Comparison of ENCODE assay signal across 19 cellular contexts in the genomic region with DNA sequence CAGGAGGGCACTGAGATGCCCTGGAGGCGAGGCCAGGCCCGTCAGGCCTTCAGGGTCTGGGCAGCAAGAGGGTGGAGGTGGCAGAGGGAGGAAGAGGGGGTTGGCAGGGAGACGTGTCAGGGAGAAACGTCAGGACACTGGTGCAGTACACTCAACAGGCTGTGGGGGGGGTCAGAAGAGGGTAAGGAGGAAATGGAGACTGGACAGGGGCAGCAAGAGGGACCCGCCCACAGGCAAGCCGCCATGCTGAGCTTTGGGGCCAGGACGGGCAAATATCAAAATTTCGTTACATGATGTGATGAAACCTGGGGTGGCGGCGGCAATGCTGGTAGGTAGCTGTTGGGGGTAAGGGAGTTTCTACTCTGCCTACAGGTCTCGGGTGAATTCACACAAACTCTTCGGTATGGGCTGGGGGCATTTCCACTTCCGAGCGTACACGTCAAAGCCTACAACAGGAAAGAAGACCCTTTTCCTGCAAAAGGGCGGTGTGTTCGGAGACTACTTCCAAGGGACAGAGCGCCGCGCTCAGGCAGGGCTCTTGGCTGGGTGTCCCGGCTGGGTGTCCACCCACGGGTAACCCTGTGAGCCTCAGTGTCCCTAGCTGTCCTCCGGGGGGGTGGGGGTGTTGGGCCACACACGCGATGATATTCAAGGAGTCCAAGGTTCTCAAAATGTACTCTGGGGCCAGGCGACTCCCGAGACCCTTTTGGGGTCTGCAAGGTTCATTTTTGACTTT. TPM values are rescaled to one million over a fixed set of nuclear protein-coding genes. Genes with fewer than 3 reads are reported as not detected.
DNase-seq lines count a peak whose midpoint lies in the region; ATAC-seq and TF ChIP-seq lines count a peak whose summit lies in the region.
"Had no signal": no experiment of that assay in that cellular context is flagged by ENCODE, and none has a peak within 500 bp of the region (broad histone marks: within the 10 kb centered on the region; RNA-seq: fewer than 3 reads in every experiment).

No MANE protein-coding gene starts in this region.

- H3K36me3 Mint-ChIP-seq in nephron (ENCODE audit: low read depth) = peaks cover 47% of the 10 kb centered on the region

- no peak for TF ChIP-seq POLR2A in erythroblast (IDR thresholded peaks at IDR 0.05; ENCODE audit: low read length)
- no peak for TF ChIP-seq POLR2A in transverse colon (IDR thresholded peaks at IDR 0.05)
- TF ChIP-seq POLR2A in tibial nerve (IDR thresholded peaks at IDR 0.05) = no peak

- peak overlapping the region in 8 of 11 experiments; percentile 18 to 54 (median 38); a peak in 11 of 22 replicates for H3K9ac ChIP-seq in BLaER1 treated with 17β-estradiol and CSF1 and Interleukin-3, amounts not matched to agents 10 nM and 100 nM

- POLR2A ChIA-PET in HEK293 (lab: Yijun Ruan, JAX) = no interaction called here

- CTCF ChIA-PET in HEK293 (lab: Yijun Ruan, JAX) = interaction anchor here (0.7 to 14.1 kb wide), 10 partner anchors 8 to 184 kb away, joined by 3 to 124 read pairs (median 5); partner anchors contain the start of gene P2RX1

- WGBS in transverse colon (ENCODE audit: low coverage in 1 of 2), 2 donors = 83 to 91% methylated on average over 19 to 27 of the region's 27 CpGs
- WGBS in tibial nerve, 2 donors = 86 to 88% methylated on average over 27 of the region's 27 CpGs

- TF ChIP-seq EP300 in transverse colon (IDR thresholded peaks at IDR 0.05; ENCODE audit: low read depth) (no peak), tibial nerve (IDR thresholded peaks at IDR 0.05) (no peak)

- H3K4me2 ChIP-seq in BLaER1 treated with 17β-estradiol and CSF1 and Interleukin-3, amounts not matched to agents 10 nM and 100 nM = peak overlapping the region; percentile 51 to 98 (median 85)

- H3K4me3 ChIP-seq in BLaER1 treated with 17β-estradiol and CSF1 and Interleukin-3, amounts not matched to agents 10 nM and 100 nM = peak overlapping the region in 3 of 10 experiments; percentile 5 to 26 (median 25); a peak in 3 of 20 replicates
- H3K4me3 ChIP-seq in HEK293 (ENCODE audit: low read depth, low read length) (no peak overlapping the region), transverse colon (no peak overlapping the region), tibial nerve (no peak overlapping the region)
- H3K4me3 ChIP-seq: gastrocnemius medialis had no signal

- in situ Hi-C loops in transverse colon (cut with MboI; ENCODE audit: low pct_ligation_motif_present in 1 of 4, low pct_unique_long_range_greater_than_20kb in 1 of 4, low sequenced_read_pairs in 3 of 4) = loop anchor here in 1 of 4 donors (10.0 kb wide), 1 partner anchor 73 kb away; no protein-coding TSS in a partner anchor

- peaks cover 18 to 77% (median 42%) of the 10 kb centered on the region in 11 experiments; a peak in 20 of 22 replicates for H4K20me1 ChIP-seq in BLaER1 treated with 17β-estradiol and CSF1 and Interleukin-3, amounts not matched to agents 10 nM and 100 nM

- H3K9me3 ChIP-seq in BLaER1 treated with 17β-estradiol and CSF1 and Interleukin-3, amounts not matched to agents 10 nM and 100 nM (replicated peaks in 1 of 11) = no peaks in the 10 kb centered on the region
- H3K9me3 ChIP-seq in HEK293 (ENCODE audit: control insufficient read depth, insufficient read depth, low read depth, low read length) (no peaks in the 10 kb centered on the region), transverse colon (no peaks in the 10 kb centered on the region), tibial nerve (no peaks in the 10 kb centered on the region)
- H3K9me3 ChIP-seq: gastrocnemius medialis had no signal

- ATAC-seq in GM18867 (IDR thresholded peaks at IDR 0.05; ENCODE audit: unreplicated experiment) = no peak
- ATAC-seq: gastrocnemius medialis had no signal

- intact Hi-C loops in transverse colon (cut with DNase I; ENCODE audit: low total_unique reads) = loop anchor here (10.0 kb wide), 3 partner anchors 93 to 273 kb away; partner anchors contain the start of gene P2RX1

- peak overlapping the region; percentile 79 to 93 (median 84) for H3K27ac Mint-ChIP-seq in nephron
- H3K27ac Mint-ChIP-seq: activated naive CD8-positive, alpha-beta T cell treated with anti-CD3 and anti-CD28 coated beads for 36 hours; activated T-helper 2 cell treated with anti-CD3 and anti-CD28 coated beads, Interferon-gamma antibody, Interleukin-2, Interleukin-4, amounts not matched to agents 10 μg/mL and 5 μg/mL and 100 μg/mL, durations not matched to agents 14 hours and 24 hours and 36 hours; CD4-positive, alpha-beta T cell had no signal

- H3K4me3 Mint-ChIP-seq in nephron = peak overlapping the region in 1 of 3 experiments; percentile 50
- H3K4me3 Mint-ChIP-seq: activated naive CD8-positive, alpha-beta T cell treated with anti-CD3 and anti-CD28 coated beads for 36 hours; CD4-positive, alpha-beta T cell had no signal

- peaks cover 49 to 74% (median 70%) of the 10 kb centered on the region in 10 experiments for H3K4me1 ChIP-seq in BLaER1 treated with 17β-estradiol and CSF1 and Interleukin-3, amounts not matched to agents 10 nM and 100 nM
- no peaks in the 10 kb centered on the region for H3K4me1 ChIP-seq in HEK293 (ENCODE audit: control insufficient read depth, insufficient read depth, low read length)
- H3K4me1 ChIP-seq in transverse colon = peaks cover 8 to 23% (median 14%) of the 10 kb centered on the region in 4 donors
- H3K4me1 ChIP-seq in tibial nerve = peaks cover 0 to 25% (median 4%) of the 10 kb centered on the region in 4 donors
- H3K4me1 ChIP-seq: gastrocnemius medialis had no signal

- peak overlapping the region in 7 of 11 experiments; percentile 8 to 50 (median 30); a peak in 7 of 22 replicates for H3K27ac ChIP-seq in BLaER1 treated with 17β-estradiol and CSF1 and Interleukin-3, amounts not matched to agents 10 nM and 100 nM
- H3K27ac ChIP-seq in HEK293 (ENCODE audit: extremely low read depth, low read depth, low read length) (no peak overlapping the region), transverse colon (no peak overlapping the region), tibial nerve (no peak overlapping the region)
- H3K27ac ChIP-seq: gastrocnemius medialis had no signal

- TF ChIP-seq CTCF in HEK293 (tag by site-specific recombination; IDR thresholded peaks at IDR 0.05) = no peak
- no peak for TF ChIP-seq CTCF in nephron (IDR thresholded peaks at IDR 0.05; ENCODE audit: unreplicated experiment in 3 of 3)
- TF ChIP-seq CTCF in transverse colon (IDR thresholded peaks at IDR 0.05) = no peak
- no peak for TF ChIP-seq CTCF in tibial nerve (IDR thresholded peaks at IDR 0.05)

- DNase-seq in erythroblast (lab: John Stamatoyannopoulos, UW) (peak; percentile 23 to 37), transverse colon (no peak), GOT3 (lab: John Stamatoyannopoulos, UW) (no peak), tibial nerve (ENCODE audit: low spot score in 2 of 2) (no peak)
- DNase-seq: activated CD4-positive, alpha-beta T cell treated with anti-CD3 and anti-CD28 coated beads for 48 hours; activated naive CD8-positive, alpha-beta T cell treated with anti-CD3 and anti-CD28 coated beads for 36 hours; CD4-positive, alpha-beta T cell; gastrocnemius medialis; HCEC 1CT; naive B cell; NCI-H1092 treated with DMSO at 0.1 percent for 48 hours; NCI-H1930; NCI-H748 treated with DMSO at 0.1 percent for 48 hours; stimulated activated CD4-positive, alpha-beta T cell treated with anti-CD3 and anti-CD28 coated beads, Interleukin-1b, Interleukin-23, amount 100 ng/mL, for 48 hours had no signal

- peaks cover 34 to 77% (median 53%) of the 10 kb centered on the region in 11 experiments for H3K36me3 ChIP-seq in BLaER1 treated with 17β-estradiol and CSF1 and Interleukin-3, amounts not matched to agents 10 nM and 100 nM
- H3K36me3 ChIP-seq in HEK293 (ENCODE audit: control insufficient read depth in 2 of 2, insufficient read depth in 1 of 2, low read length in 2 of 2) = peaks cover 15 to 60% of the 10 kb centered on the region in 2 experiments
- peaks cover 0 to 55% (median 23%) of the 10 kb centered on the region in 4 donors for H3K36me3 ChIP-seq in transverse colon
- H3K36me3 ChIP-seq in tibial nerve = peaks cover 0 to 71% (median 25%) of the 10 kb centered on the region in 3 donors

- no peaks in the 10 kb centered on the region; a peak in 1 of 22 replicates for H3K27me3 ChIP-seq in BLaER1 treated with 17β-estradiol and CSF1 and Interleukin-3, amounts not matched to agents 10 nM and 100 nM
- no peaks in the 10 kb centered on the region for H3K27me3 ChIP-seq in transverse colon
- H3K27me3 ChIP-seq in tibial nerve = no peaks in the 10 kb centered on the region
- H3K27me3 ChIP-seq: gastrocnemius medialis had no signal

- H3K9me3 Mint-ChIP-seq in nephron = no peaks in the 10 kb centered on the region
- H3K9me3 Mint-ChIP-seq: activated naive CD8-positive, alpha-beta T cell treated with anti-CD3 and anti-CD28 coated beads for 36 hours; activated T-helper 2 cell treated with anti-CD3 and anti-CD28 coated beads, Interferon-gamma antibody, Interleukin-2, Interleukin-4, amounts not matched to agents 10 μg/mL and 5 μg/mL and 100 μg/mL, durations not matched to agents 14 hours and 24 hours and 36 hours; CD4-positive, alpha-beta T cell; naive B cell had no signal

- H3K27me3 Mint-ChIP-seq in nephron (ENCODE audit: low read depth) = no peaks in the 10 kb centered on the region
- H3K27me3 Mint-ChIP-seq: activated naive CD8-positive, alpha-beta T cell treated with anti-CD3 and anti-CD28 coated beads for 36 hours; CD4-positive, alpha-beta T cell; naive B cell had no signal

- H3K4me1 Mint-ChIP-seq in nephron = peaks cover 44% of the 10 kb centered on the region

TF ChIP-seq in HEK293, 187 proteins besides CTCF, POLR2A, EP300 and RAD21 (continues in another document):
- TF ChIP-seq SCRT1 (tag by site-specific recombination; IDR thresholded peaks at IDR 0.05; ENCODE audit: borderline replicate concordance) = peak; percentile 61; the same call in 1 of the 2 replicates
- TF ChIP-seq SCRT2 (tag by site-specific recombination; IDR thresholded peaks at IDR 0.05) = peak; percentile 83
- TF ChIP-seq ZNF777 (tag by site-specific recombination; IDR thresholded peaks at IDR 0.05; ENCODE audit: borderline replicate concordance) = no peak
- no peak for TF ChIP-seq KLF1 (tag by site-specific recombination; IDR thresholded peaks at IDR 0.05)

RNA-seq across cellular contexts. Expression of gene ATP2A3, which starts 43.3 kb away (rescaled TPM):
- 100 to 1,000 TPM; 142 to 300 (median 208) TPM for total RNA-seq in transverse colon
- 10 to 100 TPM in 2 of 4 donors, 1 to 10 TPM in 2; 5.9 to 12.9 (median 9.1) TPM for total RNA-seq in tibial nerve

Comparison
In these comparisons a context has a peak if more than half of its experiments do, and no peak if none do; other contexts are left out.
1. H3K27ac ChIP-seq: peak in BLaER1 treated with 17β-estradiol and CSF1 and Interleukin-3, amounts not matched to agents 10 nM and 100 nM (7 of 11); none in HEK293 (single experiment), transverse colon (0 of 4) and tibial nerve (0 of 4).
2. DNase-seq: peak in erythroblast (2 of 2); none in transverse colon (single experiment), GOT3 (single experiment) and tibial nerve (0 of 2).
3. RNA of gene ATP2A3, which starts 43.3 kb away (total RNA-seq): 142 to 300 TPM in transverse colon; 5.9 to 12.9 TPM in tibial nerve; every median in the first group is over 10 times any median in the second.